7 cellular contexts compared by ENCODE assay signal in the genomic region with DNA sequence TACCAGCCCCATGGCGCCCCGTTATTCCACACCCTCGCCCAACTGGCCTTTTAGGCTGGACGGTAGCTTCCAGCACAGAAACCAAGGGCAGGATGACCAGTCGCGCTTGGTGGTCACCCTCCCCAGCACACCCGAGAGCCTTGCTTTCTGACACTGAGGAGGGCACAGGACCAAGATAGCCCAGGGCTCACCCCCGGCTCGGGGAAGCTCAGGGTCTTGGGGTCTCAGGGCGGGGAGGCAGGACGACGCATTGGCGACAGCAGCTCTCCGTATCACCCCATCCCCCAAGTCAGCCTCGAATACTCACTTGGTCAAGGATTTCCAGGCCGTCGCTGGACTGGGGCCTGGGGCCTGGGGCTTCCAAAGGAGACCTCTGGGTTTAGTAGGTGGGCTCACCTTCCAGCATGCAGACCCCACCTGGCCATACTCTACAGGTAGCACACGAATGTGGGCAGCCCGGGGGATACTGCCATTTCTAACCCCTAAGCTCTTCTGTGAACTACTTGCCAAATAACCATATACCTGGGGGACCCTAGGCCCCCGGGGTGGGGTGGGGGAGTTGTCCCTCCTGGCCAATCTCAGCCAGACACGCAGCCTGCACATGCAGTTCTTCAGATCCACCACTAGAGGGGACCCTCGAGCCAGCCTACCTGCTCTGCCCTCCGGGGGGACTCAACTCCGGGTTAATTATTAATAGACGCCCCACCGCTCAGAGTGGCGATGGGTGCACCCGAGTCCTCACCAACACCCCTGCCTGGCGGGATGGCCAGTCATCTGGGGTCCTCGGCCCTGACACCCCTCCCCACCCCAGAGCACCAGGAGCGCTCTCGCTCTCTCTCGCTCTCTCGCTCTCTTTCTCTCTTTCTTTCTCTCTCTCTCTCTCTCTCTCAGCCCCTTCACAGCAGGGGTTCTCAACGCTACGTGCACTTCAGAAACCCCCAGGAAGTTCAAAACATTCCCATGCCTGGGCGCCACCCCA. TPM values are rescaled to one million over a fixed set of nuclear protein-coding genes. Genes with fewer than 3 reads are reported as not detected.
DNase-seq lines count a peak whose midpoint lies in the region; FAIRE-seq and TF ChIP-seq lines count a peak whose summit lies in the region.

No MANE protein-coding gene starts in this region.

- no peaks in the 10 kb centered on the region for H3K27me3 ChIP-seq in bronchial epithelial cell (ENCODE audit: control insufficient read depth, insufficient read depth, low read length)
- H3K27me3 ChIP-seq in kidney epithelial cell (ENCODE audit: control insufficient read depth, insufficient read depth, low read length), result no peaks in the 10 kb centered on the region

- DNase-seq in GM03348 (ENCODE audit: low spot score) (peak; percentile 90), LHCN-M2 (ENCODE audit: low read depth) (peak; percentile 28), UCSD-AML1 (lab: John Stamatoyannopoulos, UW; ENCODE audit: unreplicated experiment) (peak; percentile 44), bronchial epithelial cell (ENCODE audit: low read depth) (no peak), kidney epithelial cell (ENCODE audit: low read depth) (no peak), amniotic stem cell (lab: John Stamatoyannopoulos, UW) (no peak)
- DNase-seq in stimulated activated CD8-positive, alpha-beta memory T cell treated with anti-CD3 and anti-CD28 coated beads, Interleukin-15, amount 100 ng/mL, for 4 hours (ENCODE audit: low read depth in 2 of 2), result peak; percentile 22 to 24

- TF ChIP-seq CTCF in bronchial epithelial cell (IDR thresholded peaks at IDR 0.05; ENCODE audit: insufficient read depth, low read length, severe bottlenecking), result peak; percentile 97
- TF ChIP-seq CTCF in kidney epithelial cell (IDR thresholded peaks at IDR 0.05; ENCODE audit: insufficient read depth, low read length, poor library complexity, severe bottlenecking), result peak; percentile 98

- H3K36me3 ChIP-seq in bronchial epithelial cell (ENCODE audit: control insufficient read depth, insufficient read depth, low read length) (peaks cover 9% of the 10 kb centered on the region), kidney epithelial cell (ENCODE audit: control insufficient read depth, insufficient read depth, low read length) (no peaks in the 10 kb centered on the region)

- peak; percentile 7 for FAIRE-seq in bronchial epithelial cell (lab: Jason Lieb, UNC)

- H3K4me3 ChIP-seq in bronchial epithelial cell (ENCODE audit: low read depth, low read length) (peak overlapping the region; percentile 30), kidney epithelial cell (ENCODE audit: low read depth, low read length) (peak overlapping the region; percentile 13)

RNA-seq across cellular contexts. Expression of a gene that starts 30.0 kb away (rescaled TPM):
- total RNA-seq in LHCN-M2 (2014; rRNA removed), result 47.5 and 53.6 TPM in 2 replicates
- 24.1 TPM for polyA plus RNA-seq in LHCN-M2 (2012)
- total RNA-seq in bronchial epithelial cell, result 23.7 and 33.2 TPM in 2 replicates
- 54.5 and 58.5 TPM in 2 replicates for total RNA-seq in kidney epithelial cell

RNA-seq across cellular contexts. Expression of a gene that starts 30.8 kb away (rescaled TPM):
- 4.5 and 5.7 TPM in 2 replicates for total RNA-seq in LHCN-M2 (2014; rRNA removed)
- polyA plus RNA-seq in LHCN-M2 (2012), result 1.9 TPM
- 0.79 and 1.7 TPM in 2 replicates for total RNA-seq in bronchial epithelial cell
- 4.4 and 4.8 TPM in 2 replicates for total RNA-seq in kidney epithelial cell

Comparison
In these comparisons a context has a peak if more than half of its experiments do, and no peak if none do; other contexts are left out.
1. DNase-seq: peak in GM03348 (single experiment), LHCN-M2 (single experiment), UCSD-AML1 (single experiment) and stimulated activated CD8-positive, alpha-beta memory T cell treated with anti-CD3 and anti-CD28 coated beads, Interleukin-15, amount 100 ng/mL, for 4 hours (2 of 2); none in bronchial epithelial cell (single experiment), kidney epithelial cell (single experiment) and amniotic stem cell (single experiment).